Comparison of ENCODE assay signal across 15 cellular contexts in the genomic region with DNA sequence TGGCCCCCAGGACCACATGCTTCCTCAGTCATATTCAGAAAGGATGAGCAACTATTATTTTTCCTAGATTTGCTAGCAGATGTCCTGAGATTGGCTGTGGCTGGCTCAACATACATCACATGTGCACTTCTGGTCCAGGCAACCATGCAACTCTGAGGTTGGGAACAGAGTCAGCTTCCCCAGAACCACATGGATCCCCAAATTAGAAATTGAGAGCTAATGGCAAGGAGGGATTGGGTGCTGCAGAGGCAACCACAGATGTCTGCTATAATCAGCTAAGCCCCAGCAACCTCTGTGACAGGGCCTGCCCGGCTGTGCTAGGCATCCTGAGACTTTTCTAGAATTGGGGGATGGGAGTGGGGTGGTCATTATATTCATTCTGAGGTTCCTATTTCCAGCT. TPM values are rescaled to one million over a fixed set of nuclear protein-coding genes. Genes with fewer than 3 reads are reported as not detected.
DNase-seq lines count a peak whose midpoint lies in the region; ATAC-seq and TF ChIP-seq lines count a peak whose summit lies in the region.
"Had no signal": no experiment of that assay in that cellular context is flagged by ENCODE, and none has a peak within 500 bp of the region (broad histone marks: within the 10 kb centered on the region; RNA-seq: fewer than 3 reads in every experiment).

No MANE protein-coding gene starts in this region.

- TF ChIP-seq CTCF in cardiac muscle cell (IDR thresholded peaks at IDR 0.05; ENCODE audit: low read depth, low read length) (no peak), endodermal cell (conservative IDR thresholded peaks at IDR 0.05) (no peak), osteoblast (IDR thresholded peaks at IDR 0.05; ENCODE audit: extremely low read depth, low read depth, low read length) (no peak), uterus (IDR thresholded peaks at IDR 0.05) (no peak)

- no peak overlapping the region for H3K4me3 ChIP-seq in cardiac muscle cell
- no peak overlapping the region for H3K4me3 ChIP-seq in endodermal cell (ENCODE audit: low read length)
- H3K4me3 ChIP-seq in osteoblast (ENCODE audit: insufficient read depth, low read length): no peak overlapping the region
- H3K4me3 ChIP-seq in uterus: peak overlapping the region in 1 of 2 donors; percentile 23
- H3K4me3 ChIP-seq: mucosa of descending colon, upper lobe of left lung had no signal

- H3K9me3 Mint-ChIP-seq in endodermal cell: no peaks in the 10 kb centered on the region
- no peaks in the 10 kb centered on the region for H3K9me3 Mint-ChIP-seq in T-cell

- TF ChIP-seq POLR2A in uterus (IDR thresholded peaks at IDR 0.05): no peak

- H3K36me3 Mint-ChIP-seq in endodermal cell (ENCODE audit: low read depth): peaks cover 30% of the 10 kb centered on the region
- peaks cover 48% of the 10 kb centered on the region for H3K36me3 Mint-ChIP-seq in T-cell

- peak overlapping the region; percentile 8 for H3K9ac ChIP-seq in endodermal cell (ENCODE audit: extremely low read depth, low read length, poor library complexity, severe bottlenecking)

- peak overlapping the region; percentile 73 for H3K4me2 ChIP-seq in osteoblast (ENCODE audit: insufficient read depth, low read length)

- H3K27ac Mint-ChIP-seq in endodermal cell (peak overlapping the region; percentile 93), T-cell (no peak overlapping the region)

- no peaks in the 10 kb centered on the region for H4K20me1 ChIP-seq in osteoblast (ENCODE audit: insufficient read depth, low read length)

- H3K36me3 ChIP-seq in cardiac muscle cell: no peaks in the 10 kb centered on the region
- no peaks in the 10 kb centered on the region for H3K36me3 ChIP-seq in endodermal cell (ENCODE audit: control insufficient read depth, insufficient read depth, low read length)
- no peaks in the 10 kb centered on the region for H3K36me3 ChIP-seq in osteoblast (ENCODE audit: insufficient read depth, low read length)
- H3K36me3 ChIP-seq in uterus: no peaks in the 10 kb centered on the region

- H3K4me1 ChIP-seq in cardiac muscle cell (ENCODE audit: low read depth) (peaks cover 5% of the 10 kb centered on the region), endodermal cell (ENCODE audit: control insufficient read depth, insufficient read depth, low read length) (peaks cover 11% of the 10 kb centered on the region), osteoblast (ENCODE audit: insufficient read depth, low read length) (peaks cover 39% of the 10 kb centered on the region), uterus (peaks cover 0 to 3% of the 10 kb centered on the region in 2 donors)

- POLR2A ChIA-PET in T-cell (lab: Charles Lee): no interaction called here

- peaks cover 13% of the 10 kb centered on the region for H3K4me1 Mint-ChIP-seq in endodermal cell
- no peaks in the 10 kb centered on the region for H3K4me1 Mint-ChIP-seq in T-cell

- DNase-seq in cardiac muscle cell (ENCODE audit: low read depth in 1 of 2, low spot score in 1 of 2) (no peak), cardiac septum (ENCODE audit: low spot score) (no peak), endodermal cell (no peak), osteoblast (ENCODE audit: insufficient read length, low spot score, missing footprints) (peak; percentile 29), uterus (no peak), hepatic stellate cell (ENCODE audit: low spot score) (no peak), T-cell (no peak)
- DNase-seq: COR-L47, KG1, mucosa of descending colon, NCI-H1694, retina, SIG-M5 had no signal

- H3K79me2 ChIP-seq in osteoblast (ENCODE audit: insufficient read depth, low read length): no peaks in the 10 kb centered on the region

- H3K27ac ChIP-seq in cardiac muscle cell (peak overlapping the region; percentile 20), endodermal cell (ENCODE audit: low read depth, low read length) (no peak overlapping the region), osteoblast (ENCODE audit: low read depth, low read length) (peak overlapping the region; percentile 99), uterus (peak overlapping the region; percentile 71 to 80)

- CTCF ChIA-PET in T-cell (lab: Charles Lee): no interaction called here

- intact Hi-C loops in cardiac septum (cut with DNase I): no loop called here
- intact Hi-C loops in uterus (cut with DNase I; ENCODE audit: low total_unique reads): no loop called here

- H3K27me3 ChIP-seq in cardiac muscle cell (no peaks in the 10 kb centered on the region), endodermal cell (ENCODE audit: control insufficient read depth, insufficient read depth, low read length, poor library complexity, severe bottlenecking) (no peaks in the 10 kb centered on the region), osteoblast (ENCODE audit: insufficient read depth, low read length) (no peaks in the 10 kb centered on the region), uterus (no peaks in the 10 kb centered on the region)
- H3K27me3 ChIP-seq: upper lobe of left lung had no signal

- H3K4me3 Mint-ChIP-seq in endodermal cell (no peak overlapping the region), T-cell (no peak overlapping the region)

- no peak overlapping the region for H2AFZ ChIP-seq in osteoblast (ENCODE audit: low read length)

- 83 to 100% methylated on average over 1 of the region's 1 CpG for WGBS in endodermal cell (ENCODE audit: insufficient coverage in 1 of 2, insufficient read length in 1 of 2), 2 experiments

- ATAC-seq in GM21515 (IDR thresholded peaks at IDR 0.05; ENCODE audit: unreplicated experiment) (no peak), T-cell (replicated peaks in 1 of 4) (no peak)
- ATAC-seq: mucosa of descending colon had no signal

- H3K9me3 ChIP-seq in cardiac muscle cell (ENCODE audit: low read depth): no peaks in the 10 kb centered on the region
- H3K9me3 ChIP-seq in endodermal cell (ENCODE audit: control insufficient read depth, low read length): no peaks in the 10 kb centered on the region
- no peaks in the 10 kb centered on the region for H3K9me3 ChIP-seq in osteoblast (ENCODE audit: low read depth, low read length)
- no peaks in the 10 kb centered on the region for H3K9me3 ChIP-seq in uterus
- H3K9me3 ChIP-seq: mucosa of descending colon, upper lobe of left lung had no signal

- H3K27me3 Mint-ChIP-seq in endodermal cell (ENCODE audit: insufficient read depth) (no peaks in the 10 kb centered on the region), T-cell (no peaks in the 10 kb centered on the region)

RNA-seq across cellular contexts. Expression of a gene that starts 33.8 kb away (rescaled TPM):
- total RNA-seq in cardiac muscle cell (0.09 TPM in 1 of 2 replicates, not detected in the other), cardiac septum (0.13 TPM), endodermal cell (1 to 10 TPM; 2.0 to 2.2 TPM), osteoblast (0.29 and 1.1 TPM in 2 replicates), uterus (1 to 10 TPM in 1 of 4 donors, under 1 TPM in 1, not detected in 2; 0.67 to 1.1 TPM), T-cell (1 to 10 TPM; 2.0 to 3.7 (median 2.8) TPM)
- polyA plus RNA-seq in cardiac muscle cell: 0.40 and 0.55 TPM in 2 replicates
- 10.1 TPM for polyA plus RNA-seq in endodermal cell (2013, experiment 1 of 2)
- polyA plus RNA-seq in endodermal cell (2013, experiment 2 of 2): 14.7 TPM
